15 cellular contexts compared by ENCODE assay signal in genomic region chr22:32546935-32547334, GRCh38.
"Had no signal": no experiment of that assay in that cellular context is flagged by ENCODE, and none has a peak within 500 bp of the region (broad histone marks: within the 10 kb centered on the region; RNA-seq: fewer than 3 reads in every experiment).

No MANE protein-coding gene starts in this region.

- H3K4me1 ChIP-seq: psoas muscle had no signal

- H3K4me3 ChIP-seq: cardiac muscle cell, esophagus muscularis mucosa, psoas muscle, suprapubic skin had no signal

- ATAC-seq: activated CD4-positive, alpha-beta T cell treated with anti-CD3 and anti-CD28 coated beads for 36 hours; stimulated activated naive CD8-positive, alpha-beta T cell treated with anti-CD3 and anti-CD28 coated beads, Interleukin-15, Interleukin-2, amounts not matched to agents 100 U/mL and 50 U/mL, for 24 hours had no signal

- H3K27me3 ChIP-seq: cardiac muscle cell, esophagus muscularis mucosa, suprapubic skin had no signal

- H3K9me3 ChIP-seq: esophagus muscularis mucosa, psoas muscle, SK-N-SH, suprapubic skin had no signal

- H3K4me2 ChIP-seq: SK-N-SH had no signal

- H3K27ac ChIP-seq: cardiac muscle cell, psoas muscle, suprapubic skin had no signal

- H3K36me3 ChIP-seq: cardiac muscle cell, esophagus muscularis mucosa, suprapubic skin had no signal

- DNase-seq: activated CD4-positive, alpha-beta T cell treated with anti-CD3 and anti-CD28 coated beads for 36 hours; activated CD4-positive, alpha-beta T cell treated with anti-CD3 and anti-CD28 coated beads, Interleukin-2, amount 50 U/mL, for 48 hours; amniotic stem cell; dermis blood vessel endothelial cell; effector memory CD4-positive, alpha-beta T cell; naive B cell; psoas muscle; SK-N-SH; stimulated activated CD4-positive, alpha-beta T cell treated with anti-CD3 and anti-CD28 coated beads, Interleukin-12 subunit alpha, Interleukin-12 subunit beta, amount 100 ng/mL, for 4 hours; stimulated activated CD4-positive, alpha-beta T cell treated with anti-CD3 and anti-CD28 coated beads, Interleukin-1b, Interleukin-23, amount 100 ng/mL, for 48 hours; stimulated activated CD8-positive, alpha-beta memory T cell treated with anti-CD3 and anti-CD28 coated beads, Interleukin-4, amount 100 ng/mL, for 48 hours; stimulated activated naive CD8-positive, alpha-beta T cell treated with anti-CD3 and anti-CD28 coated beads, Interleukin-15, Interleukin-2, amounts not matched to agents 100 U/mL and 50 U/mL, for 24 hours had no signal

- H3K9ac ChIP-seq: SK-N-SH had no signal
